ENCODE assay signal across 13 cellular contexts in genomic region chr3:11559816-11560633, GRCh38.
DNase-seq lines count a peak whose midpoint lies in the region; ATAC-seq and TF ChIP-seq lines count a peak whose summit lies in the region.
"Had no signal": no experiment of that assay in that cellular context is flagged by ENCODE, and none has a peak within 500 bp of the region (broad histone marks: within the 10 kb centered on the region; RNA-seq: fewer than 3 reads in every experiment).

No MANE protein-coding gene starts in this region.

- H3K27me3 ChIP-seq in BLaER1 (no peaks in the 10 kb centered on the region), RWPE2 (ENCODE audit: insufficient read depth, poor library complexity, severe bottlenecking) (no peaks in the 10 kb centered on the region), fibroblast of lung (ENCODE audit: control insufficient read depth, insufficient read depth, low read length) (no peaks in the 10 kb centered on the region), Peyer's patch (no peaks in the 10 kb centered on the region)

- H3K4me2 ChIP-seq in BLaER1 (peak overlapping the region; percentile 75), fibroblast of lung (ENCODE audit: extremely low read depth, insufficient read depth, low read length) (no peak overlapping the region)

- H3K4me1 ChIP-seq in BLaER1 (peaks cover 79% of the 10 kb centered on the region), RWPE2 (ENCODE audit: insufficient read depth, poor library complexity, severe bottlenecking) (peaks cover 18% of the 10 kb centered on the region), fibroblast of lung (ENCODE audit: control insufficient read depth, extremely low read depth, insufficient read depth, low read length) (peaks cover 23% of the 10 kb centered on the region), Peyer's patch (peaks cover 0 to 8% (median 0%) of the 10 kb centered on the region in 4 donors)

- ATAC-seq in RWPE2 (ENCODE audit: low read depth) (no peak), HG03097 (IDR thresholded peaks at IDR 0.05; ENCODE audit: low FRiP score, unreplicated experiment) (no peak), GM19467 (IDR thresholded peaks at IDR 0.05; ENCODE audit: unreplicated experiment) (no peak)
- ATAC-seq: esophagus mucosa had no signal

- H4K20me1 ChIP-seq in BLaER1, result peaks cover 100% of the 10 kb centered on the region
- no peaks in the 10 kb centered on the region for H4K20me1 ChIP-seq in fibroblast of lung (ENCODE audit: control insufficient read depth, extremely low read depth, insufficient read depth, low read length)

- peak; percentile 34 for DNase-seq in RWPE2 (ENCODE audit: low spot score)
- DNase-seq in fibroblast of lung (ENCODE audit: low read depth in 2 of 2), result no peak
- DNase-seq in nephron progenitor cell, result no peak
- DNase-seq in GM20000 (ENCODE audit: low spot score), result no peak
- DNase-seq in Peyer's patch, result no peak
- DNase-seq: activated CD4-positive, alpha-beta T cell treated with anti-CD3 and anti-CD28 coated beads for 48 hours; Kasumi-1; NCI-H226; SHP77 had no signal

- TF ChIP-seq POLR2A in Peyer's patch (IDR thresholded peaks at IDR 0.05), result no peak

- H3K4me3 Mint-ChIP-seq in nephron progenitor cell, result peak overlapping the region; percentile 16

- H3K36me3 ChIP-seq in BLaER1, result peaks cover 86% of the 10 kb centered on the region
- peaks cover 38% of the 10 kb centered on the region for H3K36me3 ChIP-seq in RWPE2 (ENCODE audit: low read depth)
- H3K36me3 ChIP-seq in fibroblast of lung (ENCODE audit: control insufficient read depth, insufficient read depth, low read length), result peaks cover 32% of the 10 kb centered on the region
- peaks cover 0 to 54% (median 0%) of the 10 kb centered on the region in 3 donors for H3K36me3 ChIP-seq in Peyer's patch

- H3K9me3 Mint-ChIP-seq in nephron progenitor cell, result no peaks in the 10 kb centered on the region

- H3K27ac ChIP-seq in BLaER1 (peak overlapping the region; percentile 49), RWPE2 (ENCODE audit: poor library complexity, severe bottlenecking) (no peak overlapping the region), fibroblast of lung (ENCODE audit: insufficient read depth, low read length) (peak overlapping the region; percentile 6), Peyer's patch (peak overlapping the region in 2 of 4 donors; percentile 10 to 35)

- peaks cover 55% of the 10 kb centered on the region for H3K36me3 Mint-ChIP-seq in nephron progenitor cell (ENCODE audit: low read depth)

- H3K27ac Mint-ChIP-seq in nephron progenitor cell, result peak overlapping the region; percentile 92

- H3K9me3 ChIP-seq in BLaER1 (no peaks in the 10 kb centered on the region), RWPE2 (ENCODE audit: severe bottlenecking) (no peaks in the 10 kb centered on the region), fibroblast of lung (ENCODE audit: control insufficient read depth, insufficient read depth, low read depth, low read length) (no peaks in the 10 kb centered on the region), Peyer's patch (no peaks in the 10 kb centered on the region)

- H3K27me3 Mint-ChIP-seq in nephron progenitor cell (ENCODE audit: low read depth, poor library complexity), result no peaks in the 10 kb centered on the region

- H3K4me3 ChIP-seq in BLaER1 (no peak overlapping the region), RWPE2 (ENCODE audit: severe bottlenecking) (no peak overlapping the region), fibroblast of lung (replicated peaks in 1 of 4; ENCODE audit: control extremely low read depth in 1 of 4, insufficient read depth in 1 of 4, low read depth in 3 of 4, low read length in 4 of 4) (no peak overlapping the region), Peyer's patch (no peak overlapping the region)

- peaks cover 30% of the 10 kb centered on the region for H3K79me2 ChIP-seq in fibroblast of lung (ENCODE audit: control insufficient read depth, insufficient read depth, low read length)

- peak overlapping the region; percentile 45; the same call in 1 of the 2 replicates for H3K9ac ChIP-seq in BLaER1
- H3K9ac ChIP-seq in fibroblast of lung (ENCODE audit: insufficient read depth, low read length), result no peak overlapping the region

- TF ChIP-seq CTCF in RWPE2 (IDR thresholded peaks at IDR 0.05; ENCODE audit: poor library complexity, severe bottlenecking) (no peak), fibroblast of lung (conservative IDR thresholded peaks at IDR 0.05 in 1 of 2, IDR thresholded peaks at IDR 0.05 in 1 of 2; ENCODE audit: low read depth in 1 of 2, low read length in 2 of 2) (no peak), nephron progenitor cell (IDR thresholded peaks at IDR 0.05) (no peak), GM20000 (IDR thresholded peaks at IDR 0.05; ENCODE audit: extremely low read depth, missing control alignments) (no peak), Peyer's patch (IDR thresholded peaks at IDR 0.05) (no peak)

- peaks cover 86% of the 10 kb centered on the region for H3K4me1 Mint-ChIP-seq in nephron progenitor cell

- no peak overlapping the region for H2AFZ ChIP-seq in fibroblast of lung (ENCODE audit: low read length)
